Comparison of ENCODE assay signal across 8 cellular contexts in genomic region chr17:39225974-39226683, GRCh38. TPM values are rescaled to one million over a fixed set of nuclear protein-coding genes. Genes with fewer than 3 reads are reported as not detected.
A peak's percentile ranks its signal among the peaks of the same experiment; 100 is the strongest.
DNase-seq lines count a peak whose midpoint lies in the region; ATAC-seq, FAIRE-seq and TF ChIP-seq lines count a peak whose summit lies in the region.

No MANE protein-coding gene starts in this region.

- TF ChIP-seq RAD21 in SK-N-SH (IDR thresholded peaks at IDR 0.05; ENCODE audit: low read length): no peak

- H2AFZ ChIP-seq in SK-N-SH (ENCODE audit: low read depth): no peak overlapping the region

- H3K27ac ChIP-seq in SK-N-SH (ENCODE audit: low read depth in 2 of 2, low read length in 1 of 2): no peak overlapping the region

- WGBS in SK-N-SH (ENCODE audit: low lambda C conversion rate): 11% methylated on average over 22 of the region's 23 CpGs

- DNase-seq in SIG-M5 treated with dmso at 0.1 percent for 504 hours (lab: John Stamatoyannopoulos, UW; ENCODE audit: unreplicated experiment) (peak; percentile 32), SIG-M5 (lab: John Stamatoyannopoulos, UW) (no peak), SK-N-SH (peak; percentile 98), cardiac fibroblast (ENCODE audit: low read depth in 2 of 2) (peak; percentile 23 to 64), left colon (peak; percentile 53 to 55), GM12891 (ENCODE audit: insufficient read length, low spot score) (no peak), GM19240 (ENCODE audit: insufficient read length, low spot score) (no peak)
- peak; percentile 36 to 46 for DNase-seq in stimulated activated CD8-positive, alpha-beta memory T cell treated with anti-CD3 and anti-CD28 coated beads, Interleukin-15, amount 100 ng/mL, for 4 hours (ENCODE audit: low read depth in 2 of 2)

- H3K79me2 ChIP-seq in SK-N-SH (ENCODE audit: insufficient read depth): no peaks in the 10 kb centered on the region

- no peaks in the 10 kb centered on the region for H3K27me3 ChIP-seq in SK-N-SH (ENCODE audit: insufficient read depth)

- FAIRE-seq in GM12891 (lab: Jason Lieb, UNC): no peak

- TF ChIP-seq CTCF in SK-N-SH (IDR thresholded peaks at IDR 0.05) (no peak), cardiac fibroblast (IDR thresholded peaks at IDR 0.05; ENCODE audit: low read depth, low read length) (no peak)

- H4K20me1 ChIP-seq in SK-N-SH (ENCODE audit: insufficient read depth): no peaks in the 10 kb centered on the region

- peaks cover 8 to 14% of the 10 kb centered on the region in 2 experiments; a peak in 2 of 4 replicates for H3K4me1 ChIP-seq in SK-N-SH (ENCODE audit: control insufficient read depth in 1 of 2, insufficient read depth in 2 of 2, low read depth in 1 of 2, low read length in 1 of 2)

- intact Hi-C loops in left colon (cut with DNase I, micrococcal nuclease): no loop called here

- no peak for TF ChIP-seq EP300 in SK-N-SH (IDR thresholded peaks at IDR 0.05; ENCODE audit: borderline replicate concordance in 1 of 2, low read depth in 1 of 2, low read length in 1 of 2)

- H3K9me2 ChIP-seq in SK-N-SH: no peaks in the 10 kb centered on the region

- TF ChIP-seq POLR2A in GM12891 (IDR thresholded peaks at IDR 0.05; ENCODE audit: low read depth, low read length): no peak

- peak overlapping the region; percentile 70 for H3K4me2 ChIP-seq in SK-N-SH

- POLR2A ChIA-PET in SK-N-SH (lab: Yijun Ruan, JAX): interaction anchor here (0.6 to 1.2 kb wide), 4 partner anchors 10 to 372 kb away, joined by 3 to 6 read pairs (median 3); partner anchors contain the start of genes RPL19 and RPL23

- peak overlapping the region; percentile 50 to 55 for H3K4me3 ChIP-seq in SK-N-SH (ENCODE audit: low read depth in 2 of 2, low read length in 1 of 2)
- H3K4me3 ChIP-seq in cardiac fibroblast (replicated peaks in 1 of 2; ENCODE audit: low read depth in 2 of 2, low read length in 2 of 2): peak overlapping the region; percentile 36 to 42

- H3F3A ChIP-seq in SK-N-SH (replicated peaks; ENCODE audit: insufficient read depth): peaks cover 6% of the 10 kb centered on the region

- ATAC-seq in left colon: peak; percentile 16

- no peaks in the 10 kb centered on the region for H3K9me3 ChIP-seq in SK-N-SH

- H3K36me3 ChIP-seq in SK-N-SH (replicated peaks in 1 of 2; ENCODE audit: control insufficient read depth in 1 of 2, insufficient read depth in 2 of 2, low read length in 1 of 2): no peaks in the 10 kb centered on the region

- H3K9ac ChIP-seq in SK-N-SH: no peak overlapping the region

- CTCF ChIA-PET in SK-N-SH (lab: Yijun Ruan, JAX): interaction anchor here (0.8 to 14.3 kb wide), 6 partner anchors 9 to 45 kb away, joined by 3 to 207 read pairs (median 5); no protein-coding TSS in a partner anchor

TF ChIP-seq in SK-N-SH, 30 proteins besides CTCF, POLR2A, EP300 and RAD21:
- no peak for TF ChIP-seq FOXJ3 (CRISPR knock-in tag; IDR thresholded peaks at IDR 0.05)
- TF ChIP-seq POLR2AphosphoS5 (IDR thresholded peaks at IDR 0.05; ENCODE audit: low read depth, low read length): no peak
- no peak for TF ChIP-seq USF1 (IDR thresholded peaks at IDR 0.05; ENCODE audit: borderline replicate concordance, low read depth)
- TF ChIP-seq, protein P1, sequence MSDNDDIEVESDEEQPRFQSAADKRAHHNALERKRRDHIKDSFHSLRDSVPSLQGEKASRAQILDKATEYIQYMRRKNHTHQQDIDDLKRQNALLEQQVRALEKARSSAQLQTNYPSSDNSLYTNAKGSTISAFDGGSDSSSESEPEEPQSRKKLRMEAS (IDR thresholded peaks at IDR 0.05; ENCODE audit: low read depth): no peak
- no peak for TF ChIP-seq JUND (IDR thresholded peaks at IDR 0.05)
- no peak for TF ChIP-seq RFX5 (IDR thresholded peaks at IDR 0.05; ENCODE audit: low read length)
- peak; percentile 60 for TF ChIP-seq NRF1 (IDR thresholded peaks at IDR 0.05; ENCODE audit: low read depth, low read length)
- no peak for TF ChIP-seq GATA2 (CRISPR knock-in tag; IDR thresholded peaks at IDR 0.05)
- TF ChIP-seq CHD2 (IDR thresholded peaks at IDR 0.05; ENCODE audit: low read length, partially characterized antibody): no peak

TF ChIP-seq in GM12891, 5 proteins besides CTCF, POLR2A, EP300 and RAD21:
- TF ChIP-seq PAX5 (IDR thresholded peaks at IDR 0.05; ENCODE audit: insufficient read depth, low read length, severe bottlenecking) (no peak), TAF1 (IDR thresholded peaks at IDR 0.05; ENCODE audit: low read depth, low read length) (no peak), POLR2AphosphoS5 (IDR thresholded peaks at IDR 0.05; ENCODE audit: low read depth, low read length) (no peak), POU2F2 (IDR thresholded peaks at IDR 0.05; ENCODE audit: low read depth, low read length) (no peak), SPI1 (IDR thresholded peaks at IDR 0.05; ENCODE audit: low read depth, low read length) (no peak)

RNA-seq across cellular contexts. Expression of gene STAC2, which starts 0.4 kb away (rescaled TPM):
- 0.07 and 0.08 TPM in 2 replicates for polyA plus RNA-seq in SK-N-SH (2012; rRNA removed)
- 0.04 and 0.13 TPM in 2 replicates for polyA plus RNA-seq in SK-N-SH (2012; cell fraction: cytosol; rRNA removed)
- polyA plus RNA-seq in SK-N-SH (2012; cell fraction: nucleus; rRNA removed): 0.10 and 0.23 TPM in 2 replicates
- under 1 TPM in 1 of 2 donors, not detected in 1; 0.17 TPM for total RNA-seq in left colon
- not detected for polyA plus RNA-seq in GM12891 (2012; ENCODE audit: low read depth, missing spikeins)

RNA-seq across cellular contexts. Expression of gene RPL19, which starts 26.0 kb away (rescaled TPM):
- polyA plus RNA-seq in SK-N-SH (2012; rRNA removed): 2,966 and 3,473 TPM in 2 replicates
- 3,628 and 3,647 TPM in 2 replicates for polyA plus RNA-seq in SK-N-SH (2012; cell fraction: cytosol; rRNA removed)
- 962 and 1,107 TPM in 2 replicates for polyA plus RNA-seq in SK-N-SH (2012; cell fraction: nucleus; rRNA removed)
- total RNA-seq in left colon: 1,000 to 10,000 TPM; 1,376 to 1,435 TPM
- 3,934 TPM for polyA plus RNA-seq in GM12891 (2012; ENCODE audit: low read depth, missing spikeins)

RNA-seq across cellular contexts. Expression of gene CACNB1, which starts 28.7 kb away (rescaled TPM):
- 7.2 and 7.4 TPM in 2 replicates for polyA plus RNA-seq in SK-N-SH (2012; rRNA removed)
- polyA plus RNA-seq in SK-N-SH (2012; cell fraction: cytosol; rRNA removed): 1.9 and 3.2 TPM in 2 replicates
- 41.0 and 52.4 TPM in 2 replicates for polyA plus RNA-seq in SK-N-SH (2012; cell fraction: nucleus; rRNA removed)
- 10 to 100 TPM; 12.7 to 16.1 TPM for total RNA-seq in left colon
- polyA plus RNA-seq in GM12891 (2012; ENCODE audit: low read depth, missing spikeins): 2.3 TPM

Comparison
In these comparisons a context has a peak if more than half of its experiments do, and no peak if none do; other contexts are left out.
1. DNase-seq: peak in SIG-M5 treated with dmso at 0.1 percent for 504 hours (single experiment), SK-N-SH (single experiment), cardiac fibroblast (2 of 2), left colon (2 of 2) and stimulated activated CD8-positive, alpha-beta memory T cell treated with anti-CD3 and anti-CD28 coated beads, Interleukin-15, amount 100 ng/mL, for 4 hours (2 of 2); none in SIG-M5 (single experiment), GM12891 (single experiment) and GM19240 (single experiment).